ENCODE assay signal across 28 cellular contexts in genomic region chr16:66920924-66921680, GRCh38. TPM values are rescaled to one million over a fixed set of nuclear protein-coding genes. Genes with fewer than 3 reads are reported as not detected.
A peak's percentile ranks its signal among the peaks of the same experiment; 100 is the strongest.
DNase-seq lines count a peak whose midpoint lies in the region; TF ChIP-seq lines count a peak whose summit lies in the region.
"Had no signal": no experiment of that assay in that cellular context is flagged by ENCODE, and none has a peak within 500 bp of the region (broad histone marks: within the 10 kb centered on the region; RNA-seq: fewer than 3 reads in every experiment).

No MANE protein-coding gene starts in this region.

- no peak overlapping the region for H3K56ac ChIP-seq in mesendoderm (ENCODE audit: low read length)

- intact Hi-C loops in ascending aorta (cut with DNase I) (loop anchor here (10.0 kb wide), 1 partner anchor 1024 kb away; the partner anchor contains the start of gene LCAT), testis (cut with DNase I; ENCODE audit: low total_unique reads) (no loop called here)

- no peak for DNase-seq in ascending aorta (ENCODE audit: low spot score in 2 of 2)
- no peak for DNase-seq in cardiac muscle cell (ENCODE audit: low read depth in 1 of 2, low spot score in 1 of 2)
- DNase-seq in testis = no peak
- no peak for DNase-seq in DMS153 treated with DMSO at 0.1 percent for 48 hours (lab: John Stamatoyannopoulos, UW; ENCODE audit: unreplicated experiment)
- DNase-seq in foreskin melanocyte = no peak
- DNase-seq in mesendoderm = no peak
- DNase-seq: activated CD4-positive, alpha-beta T cell treated with anti-CD3 and anti-CD28 coated beads, Interleukin-2, amount 50 U/mL, for 48 hours; activated naive CD4-positive, alpha-beta T cell; DMS53; dorsolateral prefrontal cortex; HCEC 1CT; immature natural killer cell; Kasumi-1; NCI-H1417 treated with DMSO at 0.1 percent for 48 hours; NCI-H2029 treated with DMSO at 0.1 percent for 48 hours; NCI-H526; NK-92 treated with Interleukin-12 subunit alpha and Interleukin-12 subunit beta, amount 100 ng/mL, for 24 hours; nucleus accumbens; small intestine; stimulated activated naive CD4-positive, alpha-beta T cell; T-helper 2 cell had no signal

- H3K18ac ChIP-seq in mesendoderm (ENCODE audit: low read length) = no peak overlapping the region

- H3K27me3 Mint-ChIP-seq in nephron (ENCODE audit: low read depth) = peaks cover 58% of the 10 kb centered on the region

- H3K79me1 ChIP-seq in mesendoderm (ENCODE audit: low read length) = no peaks in the 10 kb centered on the region

- H3K4me2 ChIP-seq in mesendoderm (ENCODE audit: low read length) = no peak overlapping the region

- H3K4me3 Mint-ChIP-seq in nephron = no peak overlapping the region
- H3K4me3 Mint-ChIP-seq: immature natural killer cell had no signal

- no peaks in the 10 kb centered on the region for H3K9me3 Mint-ChIP-seq in nephron
- H3K9me3 Mint-ChIP-seq: immature natural killer cell had no signal

- no peaks in the 10 kb centered on the region for H3K79me2 ChIP-seq in mesendoderm (ENCODE audit: control insufficient read depth, insufficient read depth, low read length)

- no peaks in the 10 kb centered on the region for H3K36me3 Mint-ChIP-seq in nephron (ENCODE audit: low read depth)
- H3K36me3 Mint-ChIP-seq: immature natural killer cell had no signal

- no peak overlapping the region for H4K8ac ChIP-seq in mesendoderm (ENCODE audit: low read depth, low read length)

- TF ChIP-seq CTCF in ascending aorta (IDR thresholded peaks at IDR 0.05) (no peak), cardiac muscle cell (IDR thresholded peaks at IDR 0.05; ENCODE audit: low read depth, low read length) (no peak), nephron (IDR thresholded peaks at IDR 0.05; ENCODE audit: unreplicated experiment in 3 of 3) (no peak), testis (IDR thresholded peaks at IDR 0.05) (no peak)

- peak overlapping the region; percentile 28 to 47 (median 32) for H3K27ac Mint-ChIP-seq in nephron
- H3K27ac Mint-ChIP-seq: immature natural killer cell had no signal

- H3K4me1 Mint-ChIP-seq in nephron = peaks cover 31% of the 10 kb centered on the region

- peak overlapping the region; percentile 15 to 47 for H3K27ac ChIP-seq in ascending aorta
- H3K27ac ChIP-seq in cardiac muscle cell = peak overlapping the region; percentile 61
- H3K27ac ChIP-seq in testis = peak overlapping the region; percentile 31 to 36
- H3K27ac ChIP-seq in mesendoderm (ENCODE audit: low read depth, low read length) = no peak overlapping the region
- H3K27ac ChIP-seq: dorsolateral prefrontal cortex, left lung had no signal

- no peaks in the 10 kb centered on the region for H3K27me3 ChIP-seq in ascending aorta
- H3K27me3 ChIP-seq in cardiac muscle cell = no peaks in the 10 kb centered on the region
- no peaks in the 10 kb centered on the region for H3K27me3 ChIP-seq in testis
- peaks cover 11% of the 10 kb centered on the region for H3K27me3 ChIP-seq in mesendoderm (ENCODE audit: insufficient read depth, low read length, poor library complexity)

- H4K5ac ChIP-seq in mesendoderm (ENCODE audit: low read length) = no peak overlapping the region

- H2AK5ac ChIP-seq in mesendoderm (ENCODE audit: low read length) = no peak overlapping the region

- TF ChIP-seq POLR2A in testis (IDR thresholded peaks at IDR 0.05) = no peak

- H3K36me3 ChIP-seq in ascending aorta (peaks cover 11 to 12% of the 10 kb centered on the region in 2 donors), cardiac muscle cell (no peaks in the 10 kb centered on the region), testis (ENCODE audit: low read depth, missing control alignments) (no peaks in the 10 kb centered on the region), mesendoderm (ENCODE audit: control insufficient read depth, insufficient read depth, low read length) (no peaks in the 10 kb centered on the region)
- H3K36me3 ChIP-seq: left lung had no signal

- H3K23ac ChIP-seq in mesendoderm (ENCODE audit: low read length) = no peak overlapping the region

- no peaks in the 10 kb centered on the region for H3K9me3 ChIP-seq in ascending aorta
- H3K9me3 ChIP-seq in cardiac muscle cell (ENCODE audit: low read depth) = no peaks in the 10 kb centered on the region
- H3K9me3 ChIP-seq in testis = no peaks in the 10 kb centered on the region
- H3K9me3 ChIP-seq: left lung had no signal

- H3K4ac ChIP-seq in mesendoderm (ENCODE audit: low read depth, low read length) = no peak overlapping the region

- 62 to 69% methylated on average over 6 to 8 of the region's 9 CpGs for WGBS in testis, 2 donors
- WGBS in mesendoderm (ENCODE audit: extremely low coverage, insufficient coverage, low lambda C conversion rate) = no CpG with 5 or more reads among the region's 9 CpGs

- H3K4me3 ChIP-seq in ascending aorta (no peak overlapping the region), cardiac muscle cell (no peak overlapping the region), testis (peak overlapping the region in 1 of 2 donors; percentile 29), mesendoderm (ENCODE audit: low read length) (no peak overlapping the region)
- H3K4me3 ChIP-seq: dorsolateral prefrontal cortex, left lung had no signal

- H2BK15ac ChIP-seq in mesendoderm (replicated peaks; ENCODE audit: low read depth) = no peak overlapping the region

- no peak overlapping the region for H2BK120ac ChIP-seq in mesendoderm (ENCODE audit: low read depth, low read length)

- H2BK5ac ChIP-seq in mesendoderm (ENCODE audit: low read length) = no peak overlapping the region

- H3K9ac ChIP-seq in mesendoderm (ENCODE audit: low read length) = no peak overlapping the region

- peaks cover 15 to 27% of the 10 kb centered on the region in 2 donors for H3K4me1 ChIP-seq in ascending aorta
- H3K4me1 ChIP-seq in cardiac muscle cell (ENCODE audit: low read depth) = peaks cover 43% of the 10 kb centered on the region
- H3K4me1 ChIP-seq in testis = peaks cover 37% of the 10 kb centered on the region
- no peaks in the 10 kb centered on the region for H3K4me1 ChIP-seq in mesendoderm (ENCODE audit: control insufficient read depth, low read depth, low read length)

RNA-seq across cellular contexts. Expression of gene CDH16, which starts 2.4 kb away (rescaled TPM):
- total RNA-seq in ascending aorta = not detected
- total RNA-seq in cardiac muscle cell = 0.07 and 4.4 TPM in 2 replicates
- not detected in 2 replicates for polyA plus RNA-seq in cardiac muscle cell
- total RNA-seq in testis = under 1 TPM; 0.31 to 0.39 TPM
- polyA plus RNA-seq in testis (ENCODE audit: insufficient read depth, low read depth, low replicate concordance) = 2.7 TPM
- polyA plus RNA-seq in mesendoderm (2013, experiment 1 of 2) = not detected
- polyA plus RNA-seq in mesendoderm (2013, experiment 2 of 2) = not detected
- total RNA-seq: cerebellum, fibroblast of lung, temporal lobe had no signal
- polyA plus RNA-seq: AG04450, BJ, fibroblast of lung, immature natural killer cell had no signal

RNA-seq across cellular contexts. Expression of gene RRAD, which starts 4.2 kb away (rescaled TPM):
- 54.2 TPM for total RNA-seq in ascending aorta
- 51.6 and 246 TPM in 2 replicates for total RNA-seq in cardiac muscle cell
- polyA plus RNA-seq in cardiac muscle cell = 73.8 and 318 TPM in 2 replicates
- total RNA-seq in testis = 10 to 100 TPM; 12.4 to 19.4 TPM
- polyA plus RNA-seq in testis (ENCODE audit: insufficient read depth, low read depth, low replicate concordance) = 9.1 TPM
- polyA plus RNA-seq in mesendoderm (2013, experiment 1 of 2) = 0.06 TPM
- 0.04 TPM for polyA plus RNA-seq in mesendoderm (2013, experiment 2 of 2)
- polyA plus RNA-seq: immature natural killer cell had no signal

RNA-seq across cellular contexts. Expression of gene CIAO2B, which starts 13.1 kb away (rescaled TPM):
- total RNA-seq in ascending aorta (255 TPM), cardiac muscle cell (151 and 184 TPM in 2 replicates), testis (100 to 1,000 TPM; 113 to 179 TPM)
- polyA plus RNA-seq in cardiac muscle cell (194 and 242 TPM in 2 replicates), testis (ENCODE audit: insufficient read depth, low read depth, low replicate concordance) (145 TPM)
- polyA plus RNA-seq in mesendoderm (2013, experiment 1 of 2) = 80.8 TPM
- polyA plus RNA-seq in mesendoderm (2013, experiment 2 of 2) = 79.9 TPM

RNA-seq across cellular contexts. Expression of gene CES2, which starts 14.2 kb away (rescaled TPM):
- 40.0 TPM for total RNA-seq in ascending aorta
- total RNA-seq in cardiac muscle cell = 67.9 and 84.2 TPM in 2 replicates
- 69.1 and 94.3 TPM in 2 replicates for polyA plus RNA-seq in cardiac muscle cell
- total RNA-seq in testis = 10 to 100 TPM; 49.1 to 51.9 TPM
- 34.4 TPM for polyA plus RNA-seq in testis (ENCODE audit: insufficient read depth, low read depth, low replicate concordance)
- polyA plus RNA-seq in mesendoderm (2013, experiment 1 of 2) = 7.7 TPM
- polyA plus RNA-seq in mesendoderm (2013, experiment 2 of 2) = 7.8 TPM

RNA-seq across cellular contexts. Expression of gene CES3, which starts 40.0 kb away (rescaled TPM):
- total RNA-seq in ascending aorta (not detected), cardiac muscle cell (6.2 and 12.8 TPM in 2 replicates), testis (1 to 10 TPM; 4.1 to 4.5 TPM)
- polyA plus RNA-seq in cardiac muscle cell (4.7 and 6.4 TPM in 2 replicates), testis (ENCODE audit: insufficient read depth, low read depth, low replicate concordance) (1.5 TPM)
- polyA plus RNA-seq in mesendoderm (2013, experiment 1 of 2) = 0.46 TPM
- polyA plus RNA-seq in mesendoderm (2013, experiment 2 of 2) = 0.42 TPM
- polyA plus RNA-seq: immature natural killer cell had no signal
